In genomic region chr6:28922004-28922840, GRCh38 we compare ENCODE assay signal across 8 cellular contexts. TPM values are rescaled to one million over a fixed set of nuclear protein-coding genes. Genes with fewer than 3 reads are reported as not detected.
DNase-seq lines count a peak whose midpoint lies in the region; ATAC-seq and TF ChIP-seq lines count a peak whose summit lies in the region.

No MANE protein-coding gene starts in this region.

- no peak overlapping the region for H2BK5ac ChIP-seq in neuronal stem cell (ENCODE audit: low read length)

- H3K27ac Mint-ChIP-seq in T-helper 2 cell treated with Interferon-gamma antibody and Interleukin-4, amounts not matched to agents 5 μg/mL and 100 μg/mL, for 36 hours = peak overlapping the region; percentile 91

- peak overlapping the region; percentile 86 for H3K27ac ChIP-seq in cardiac muscle cell
- no peak overlapping the region for H3K27ac ChIP-seq in neuronal stem cell (replicated peaks; ENCODE audit: low read length)

- no peak for TF ChIP-seq CTCF in cardiac muscle cell (IDR thresholded peaks at IDR 0.05; ENCODE audit: low read depth, low read length)

- DNase-seq in cardiac muscle cell (ENCODE audit: low read depth in 1 of 2, low spot score in 1 of 2) (peak; percentile 24 to 60), Right ventricle myocardium superior (no peak), erythroblast (lab: John Stamatoyannopoulos, UW) (peak; percentile 47 to 57), neuronal stem cell (ENCODE audit: low spot score) (no peak), occipital lobe (lab: John Stamatoyannopoulos, UW) (no peak)
- DNase-seq in T-helper 2 cell treated with Interferon-gamma antibody and Interleukin-4, amounts not matched to agents 5 μg/mL and 100 μg/mL, for 36 hours (ENCODE audit: low spot score) = no peak

- peak overlapping the region; percentile 95 for H2AFZ ChIP-seq in neuronal stem cell (ENCODE audit: low read length)

- peaks cover 21% of the 10 kb centered on the region for H3K79me1 ChIP-seq in neuronal stem cell (ENCODE audit: low read depth, low read length)

- peak; percentile 46 for TF ChIP-seq POLR2A in erythroblast (IDR thresholded peaks at IDR 0.05; ENCODE audit: low read length)

- H3K9ac ChIP-seq in neuronal stem cell (ENCODE audit: low read depth, low read length, poor library complexity) = peak overlapping the region; percentile 99

- H3K4me3 ChIP-seq in cardiac muscle cell (peak overlapping the region; percentile 88), neuronal stem cell (ENCODE audit: low read length in 2 of 2) (peak overlapping the region; percentile 100)

- H3K36me3 ChIP-seq in cardiac muscle cell (peaks cover 35% of the 10 kb centered on the region), neuronal stem cell (replicated peaks in 1 of 2; ENCODE audit: control insufficient read depth in 2 of 2, insufficient read depth in 2 of 2, low read length in 2 of 2) (peaks cover 26 to 54% of the 10 kb centered on the region in 2 donors)

- H2BK15ac ChIP-seq in neuronal stem cell (ENCODE audit: low read length) = no peak overlapping the region

- H3K14ac ChIP-seq in neuronal stem cell (ENCODE audit: low read length) = no peak overlapping the region

- H3K4me1 ChIP-seq in cardiac muscle cell (ENCODE audit: low read depth) = peaks cover 7% of the 10 kb centered on the region
- H3K4me1 ChIP-seq in neuronal stem cell (ENCODE audit: control insufficient read depth in 2 of 2, insufficient read depth in 1 of 2, low read depth in 1 of 2, low read length in 2 of 2) = peaks cover 7 to 10% of the 10 kb centered on the region in 2 donors

- no peaks in the 10 kb centered on the region for H3K27me3 ChIP-seq in cardiac muscle cell
- no peaks in the 10 kb centered on the region for H3K27me3 ChIP-seq in neuronal stem cell (ENCODE audit: control insufficient read depth in 3 of 3, insufficient read depth in 3 of 3, low read depth in 1 of 3, low read length in 3 of 3)

- H3K9me3 ChIP-seq in cardiac muscle cell (ENCODE audit: low read depth) = no peaks in the 10 kb centered on the region
- no peaks in the 10 kb centered on the region for H3K9me3 ChIP-seq in neuronal stem cell (replicated peaks in 1 of 2; ENCODE audit: control insufficient read depth in 2 of 2, insufficient read depth in 1 of 2, low read depth in 1 of 2, low read length in 2 of 2)

- H3K9me3 Mint-ChIP-seq in T-helper 2 cell treated with Interferon-gamma antibody and Interleukin-4, amounts not matched to agents 5 μg/mL and 100 μg/mL, for 36 hours = no peaks in the 10 kb centered on the region

- no peak overlapping the region for H3K4ac ChIP-seq in neuronal stem cell (ENCODE audit: low read length)

- H3K18ac ChIP-seq in neuronal stem cell (ENCODE audit: low read length) = no peak overlapping the region

- WGBS in neuronal stem cell (ENCODE audit: extremely low coverage in 2 of 2, insufficient read length in 2 of 2, insufficient replicate concordance in 1 of 2), 2 donors = no CpG with 5 or more reads among the region's 10 CpGs

- H3K27me3 Mint-ChIP-seq in T-helper 2 cell treated with Interferon-gamma antibody and Interleukin-4, amounts not matched to agents 5 μg/mL and 100 μg/mL, for 36 hours (ENCODE audit: low read depth) = no peaks in the 10 kb centered on the region

- peaks cover 46% of the 10 kb centered on the region for H3K36me3 Mint-ChIP-seq in T-helper 2 cell treated with Interferon-gamma antibody and Interleukin-4, amounts not matched to agents 5 μg/mL and 100 μg/mL, for 36 hours (ENCODE audit: low read depth)

- ATAC-seq in Right ventricle myocardium superior (ENCODE audit: poor library complexity) (no peak), GM21447 (IDR thresholded peaks at IDR 0.05; ENCODE audit: unreplicated experiment) (no peak), GM18870 (IDR thresholded peaks at IDR 0.05; ENCODE audit: unreplicated experiment) (no peak)

- intact Hi-C loops in Right ventricle myocardium superior (cut with DNase I) = no loop called here

- peaks cover 21% of the 10 kb centered on the region for H3K4me1 Mint-ChIP-seq in T-helper 2 cell treated with Interferon-gamma antibody and Interleukin-4, amounts not matched to agents 5 μg/mL and 100 μg/mL, for 36 hours (ENCODE audit: low read depth)

- peak overlapping the region; percentile 26 for H3K23ac ChIP-seq in neuronal stem cell (ENCODE audit: low read depth, low read length, poor library complexity)

- H4K8ac ChIP-seq in neuronal stem cell (ENCODE audit: low read depth, low read length) = no peak overlapping the region

- no peak overlapping the region for H2BK12ac ChIP-seq in neuronal stem cell (ENCODE audit: low read length)

- peak overlapping the region; percentile 95 for H3K4me3 Mint-ChIP-seq in T-helper 2 cell treated with Interferon-gamma antibody and Interleukin-4, amounts not matched to agents 5 μg/mL and 100 μg/mL, for 36 hours

- no peak overlapping the region for H2BK120ac ChIP-seq in neuronal stem cell (ENCODE audit: low read depth, low read length)

- no peak overlapping the region for H4K91ac ChIP-seq in neuronal stem cell (ENCODE audit: low read depth, low read length, poor library complexity)

- no peak overlapping the region for H2AK5ac ChIP-seq in neuronal stem cell (ENCODE audit: low read depth, low read length)

- H3K4me2 ChIP-seq in neuronal stem cell (ENCODE audit: insufficient read depth, low read length, poor library complexity, severe bottlenecking) = peak overlapping the region; percentile 72

RNA-seq across cellular contexts. Expression of gene TRIM27, which starts 1.6 kb away (rescaled TPM):
- total RNA-seq in cardiac muscle cell = 90.0 and 105 TPM in 2 replicates
- polyA plus RNA-seq in cardiac muscle cell = 79.2 and 86.5 TPM in 2 replicates
- 15.7 TPM for total RNA-seq in Right ventricle myocardium superior
- polyA plus RNA-seq in neuronal stem cell (2013, experiment 1 of 2) = 38.5 TPM
- polyA plus RNA-seq in neuronal stem cell (2013, experiment 2 of 2) = 37.5 TPM
- 65.2 TPM for total RNA-seq in occipital lobe

Comparison
In these comparisons a context has a peak if more than half of its experiments do, and no peak if none do; other contexts are left out.
1. DNase-seq: peak in cardiac muscle cell (2 of 2) and erythroblast (2 of 2); none in Right ventricle myocardium superior (single experiment), T-helper 2 cell treated with Interferon-gamma antibody and Interleukin-4, amounts not matched to agents 5 μg/mL and 100 μg/mL, for 36 hours (single experiment), neuronal stem cell (single experiment) and occipital lobe (single experiment).